ENCODE assay signal across 19 cellular contexts in genomic region chr4:86400216-86400615, GRCh38. TPM values are rescaled to one million over a fixed set of nuclear protein-coding genes. Genes with fewer than 3 reads are reported as not detected.
"Had no signal": no experiment of that assay in that cellular context is flagged by ENCODE, and none has a peak within 500 bp of the region (broad histone marks: within the 10 kb centered on the region; RNA-seq: fewer than 3 reads in every experiment).

No MANE protein-coding gene starts in this region.

- H3K36me3 ChIP-seq: colonic mucosa, esophagus squamous epithelium, left lung, pancreas, transverse colon, vagina had no signal

- H3K9me3 ChIP-seq: colonic mucosa, esophagus squamous epithelium, left lung, pancreas, transverse colon, vagina had no signal

- DNase-seq: activated CD4-positive, alpha-beta T cell treated with anti-CD3 and anti-CD28 coated beads for 1 hour; activated CD4-positive, alpha-beta T cell treated with anti-CD3 and anti-CD28 coated beads, Interleukin-2, amount 50 U/mL, for 48 hours; activated naive CD4-positive, alpha-beta T cell treated with anti-CD3 and anti-CD28 coated beads for 36 hours; activated naive CD8-positive, alpha-beta T cell treated with anti-CD3 and anti-CD28 coated beads, Interleukin-2, amount 50 U/mL, for 24 hours; activated T-cell treated with anti-CD3 and anti-CD28 coated beads, Interleukin-2, amount 50 U/mL, for 1 hour; colonic mucosa; esophagus squamous epithelium; islet precursor cell; left lung; naive thymus-derived CD8-positive, alpha-beta T cell; pancreas; stimulated activated CD4-positive, alpha-beta T cell treated with anti-CD3 and anti-CD28 coated beads, Interleukin-4, amount 100 ng/mL, for 4 hours; stimulated activated CD8-positive, alpha-beta memory T cell treated with anti-CD3 and anti-CD28 coated beads, Interleukin-4, amount 100 ng/mL, for 48 hours; stimulated activated naive CD8-positive, alpha-beta T cell treated with anti-CD3 and anti-CD28 coated beads, Interleukin-15, Interleukin-2, amounts not matched to agents 100 U/mL and 50 U/mL, for 24 hours; T-helper 1 cell; transverse colon had no signal

- H3K27ac ChIP-seq: colonic mucosa, esophagus squamous epithelium, left lung, pancreas, transverse colon, vagina had no signal

- H3K27me3 ChIP-seq: colonic mucosa, esophagus squamous epithelium, left lung, pancreas, transverse colon, vagina had no signal

- H3K4me1 ChIP-seq: colonic mucosa, esophagus squamous epithelium, left lung, pancreas, transverse colon, vagina had no signal

- H3K4me3 ChIP-seq: colonic mucosa, esophagus squamous epithelium, left lung, pancreas, smooth muscle cell, transverse colon, vagina had no signal

- ATAC-seq: activated naive CD8-positive, alpha-beta T cell treated with anti-CD3 and anti-CD28 coated beads, Interleukin-2, amount 50 U/mL, for 24 hours; left lung; naive thymus-derived CD8-positive, alpha-beta T cell; pancreas; stimulated activated naive CD8-positive, alpha-beta T cell treated with anti-CD3 and anti-CD28 coated beads, Interleukin-15, Interleukin-2, amounts not matched to agents 100 U/mL and 50 U/mL, for 24 hours had no signal

RNA-seq across cellular contexts. Expression of gene MAPK10, which starts 40.4 kb away (rescaled TPM):
- total RNA-seq: activated naive CD4-positive, alpha-beta T cell treated with anti-CD3 and anti-CD28 coated beads for 36 hours; activated T-helper 2 cell treated with anti-CD3 and anti-CD28 coated beads, Interferon-gamma antibody, Interleukin-2, Interleukin-4, amounts not matched to agents 10 μg/mL and 5 μg/mL and 100 μg/mL, durations not matched to agents 14 hours and 24 hours and 36 hours; naive thymus-derived CD8-positive, alpha-beta T cell had no signal
- polyA plus RNA-seq: naive thymus-derived CD8-positive, alpha-beta T cell had no signal
